In genomic region chr2:203261326-203262159, GRCh38 we compare ENCODE assay signal across 15 cellular contexts.
"Had no signal": no experiment of that assay in that cellular context is flagged by ENCODE, and none has a peak within 500 bp of the region (broad histone marks: within the 10 kb centered on the region; RNA-seq: fewer than 3 reads in every experiment).

No MANE protein-coding gene starts in this region.

- H3K27me3 Mint-ChIP-seq: activated CD8-positive, alpha-beta T cell treated with anti-CD3 and anti-CD28 coated beads for 36 hours; activated naive CD8-positive, alpha-beta T cell; brain; naive B cell had no signal

- H3K27ac Mint-ChIP-seq: activated CD8-positive, alpha-beta T cell treated with anti-CD3 and anti-CD28 coated beads for 36 hours; activated naive CD8-positive, alpha-beta T cell had no signal

- H3K9me3 Mint-ChIP-seq: activated CD8-positive, alpha-beta T cell treated with anti-CD3 and anti-CD28 coated beads for 36 hours; brain; naive B cell had no signal

- ATAC-seq: activated CD4-positive, CD25-positive, alpha-beta regulatory T cell treated with anti-CD3 and anti-CD28 coated beads, Interleukin-2, amount 50 U/mL, for 24 hours; activated CD8-positive, alpha-beta T cell treated with anti-CD3 and anti-CD28 coated beads for 36 hours; left colon had no signal

- H3K4me3 Mint-ChIP-seq: activated CD8-positive, alpha-beta T cell treated with anti-CD3 and anti-CD28 coated beads for 36 hours; activated naive CD8-positive, alpha-beta T cell; brain; naive B cell had no signal

- DNase-seq: activated CD8-positive, alpha-beta T cell treated with anti-CD3 and anti-CD28 coated beads for 36 hours; activated gamma-delta T cell treated with Interleukin-2 at 50 U/mL for 16 hours; activated T-cell treated with anti-CD3 and anti-CD28 coated beads, Interleukin-2, amount 50 U/mL, for 48 hours; amniotic stem cell; central memory CD4-positive, alpha-beta T cell; colonic mucosa; foreskin fibroblast; left colon; naive B cell; stimulated activated CD4-positive, alpha-beta T cell treated with anti-CD3 and anti-CD28 coated beads, Interleukin-12 subunit alpha, Interleukin-12 subunit beta, amount 100 ng/mL, for 4 hours; stimulated activated CD4-positive, alpha-beta T cell treated with anti-CD3 and anti-CD28 coated beads, Interleukin-2, amount 100 ng/mL, for 24 hours; thyroid gland had no signal
